Comparison of ENCODE assay signal across 16 cellular contexts in the genomic region with DNA sequence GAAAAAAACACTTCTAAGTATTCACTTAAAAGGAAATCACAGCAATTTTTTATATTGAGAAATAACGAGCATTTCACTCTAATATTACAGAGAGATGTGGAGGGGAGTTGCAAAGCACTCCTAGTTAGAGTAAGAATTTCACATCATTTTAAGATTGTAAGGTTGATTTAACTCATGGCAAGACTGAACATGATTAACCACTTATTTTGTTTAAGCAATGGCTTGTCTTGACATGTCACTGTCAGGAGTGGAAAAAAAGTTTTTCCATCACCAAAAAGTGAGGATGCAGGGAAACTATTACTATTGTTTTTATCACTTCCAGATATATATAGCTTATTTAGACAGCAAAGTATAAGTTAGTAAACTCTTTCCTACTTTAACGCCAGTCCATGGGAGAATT. TPM values are rescaled to one million over a fixed set of nuclear protein-coding genes. Genes with fewer than 3 reads are reported as not detected.
DNase-seq lines count a peak whose midpoint lies in the region; ATAC-seq, FAIRE-seq and TF ChIP-seq lines count a peak whose summit lies in the region.
"Had no signal": no experiment of that assay in that cellular context is flagged by ENCODE, and none has a peak within 500 bp of the region (broad histone marks: within the 10 kb centered on the region; RNA-seq: fewer than 3 reads in every experiment).

No MANE protein-coding gene starts in this region.

- CTCF ChIA-PET in A549 (lab: Yijun Ruan, JAX): interaction anchor here (0.5 to 5.2 kb wide), 3 partner anchors 76 to 531 kb away, joined by 3 to 44 read pairs (median 3); partner anchors contain the start of gene GNAI1
- CTCF ChIA-PET in PC-9 (lab: Charles Lee): no interaction called here

- no peak overlapping the region for H3K27ac ChIP-seq in A549
- 0 out of 2 replicates have a peak overlapping the region, but pooled peaks have one; percentile 13 for H3K27ac ChIP-seq in PC-9
- no peak overlapping the region for H3K27ac ChIP-seq in foreskin keratinocyte
- no peak overlapping the region for H3K27ac ChIP-seq in ovary
- H3K27ac ChIP-seq: BLaER1, SK-N-MC had no signal

- H3K27me3 ChIP-seq in PC-9 (ENCODE audit: insufficient read depth, low read depth) (no peaks in the 10 kb centered on the region), foreskin keratinocyte (no peaks in the 10 kb centered on the region), ovary (no peaks in the 10 kb centered on the region)
- H3K27me3 ChIP-seq: BLaER1 had no signal

- no peak overlapping the region for H2AFZ ChIP-seq in PC-9

- no peak for DNase-seq in A549 (ENCODE audit: low read depth in 1 of 2, low spot score in 1 of 2)
- DNase-seq in DMS79 treated with DMSO at 0.1 percent for 48 hours (lab: John Stamatoyannopoulos, UW): peak; percentile 73
- DNase-seq in PC-9: no peak
- peak; percentile 28 to 65 for DNase-seq in foreskin keratinocyte
- no peak for DNase-seq in ovary
- DNase-seq: CD4-positive, alpha-beta memory T cell; NCI-H187; NCI-H2107; NCI-H526 treated with DMSO at 0.1 percent for 48 hours; SHP77 had no signal

- H3K9me3 ChIP-seq in A549 (no peaks in the 10 kb centered on the region), PC-9 (ENCODE audit: insufficient read depth, low read depth) (no peaks in the 10 kb centered on the region), ovary (no peaks in the 10 kb centered on the region)
- H3K9me3 ChIP-seq: BLaER1 had no signal

- no TSS peak for BruUV-seq in PC-9 (replicated peaks; lab: Mats Ljungman, UMichigan)

- H3K36me3 ChIP-seq in PC-9 (ENCODE audit: low read depth) (no peaks in the 10 kb centered on the region), ovary (no peaks in the 10 kb centered on the region)
- H3K36me3 ChIP-seq: BLaER1 had no signal

- TF ChIP-seq RAD21 in A549 (conservative IDR thresholded peaks at IDR 0.05 in 1 of 2, IDR thresholded peaks at IDR 0.05 in 1 of 2): no peak

- H3K4me2 ChIP-seq in A549 (peak overlapping the region; percentile 4; the same call in 1 of the 3 replicates), PC-9 (no peak overlapping the region)
- H3K4me2 ChIP-seq: BLaER1 had no signal

- H3K4me3 ChIP-seq in A549: no peak overlapping the region
- H3K4me3 ChIP-seq in PC-9: no peak overlapping the region
- H3K4me3 ChIP-seq in ovary: no peak overlapping the region
- H3K4me3 ChIP-seq: BLaER1, K562, SK-N-MC had no signal

- intact Hi-C loops in PC-9 (cut with micrococcal nuclease; ENCODE audit: unreplicated experiment): no loop called here
- intact Hi-C loops in ovary (cut with DNase I): loop anchor here in 1 of 4 donors (10.0 kb wide), 1 partner anchor 241 kb away; no protein-coding TSS in a partner anchor

- POLR2A ChIA-PET in A549 (lab: Yijun Ruan, JAX) (no interaction called here), PC-9 (lab: Charles Lee; ENCODE audit: unreplicated experiment) (no interaction called here)

- 83% methylated on average over 2 of the region's 2 CpGs for WGBS in A549 (ENCODE audit: missing lambda C conversion rate)
- 63 to 73% (median 72%) methylated on average over 2 of the region's 2 CpGs for WGBS in ovary, 3 donors

- H3F3A ChIP-seq in PC-9 (ENCODE audit: insufficient read depth, low read depth): no peaks in the 10 kb centered on the region

- TF ChIP-seq EP300 in A549 (IDR thresholded peaks at IDR 0.05) (no peak), ovary (IDR thresholded peaks at IDR 0.05) (no peak)

- no peak for TF ChIP-seq POLR2A in A549 (IDR thresholded peaks at IDR 0.05; ENCODE audit: low read length)
- TF ChIP-seq POLR2A in ovary (IDR thresholded peaks at IDR 0.05): no peak

- H3K4me1 ChIP-seq in A549 (peaks cover 16% of the 10 kb centered on the region), PC-9 (replicated peaks; ENCODE audit: insufficient read depth) (peaks cover 16% of the 10 kb centered on the region), foreskin keratinocyte (peaks cover 5% of the 10 kb centered on the region), ovary (ENCODE audit: insufficient read depth) (no peaks in the 10 kb centered on the region)
- H3K4me1 ChIP-seq: BLaER1 had no signal

- ATAC-seq in A549 (no peak), foreskin keratinocyte (no peak), HG03520 (IDR thresholded peaks at IDR 0.05; ENCODE audit: unreplicated experiment) (no peak), GM21360 (IDR thresholded peaks at IDR 0.05; ENCODE audit: unreplicated experiment) (no peak)
- ATAC-seq: K562 had no signal

- FAIRE-seq in A549 (lab: Jason Lieb, UNC): no peak
- FAIRE-seq: GM12892, K562 had no signal

- H3K9me2 ChIP-seq in PC-9 (ENCODE audit: insufficient read depth): no peaks in the 10 kb centered on the region

- no peak for TF ChIP-seq CTCF in A549 (IDR thresholded peaks at IDR 0.05)
- no peak for TF ChIP-seq CTCF in PC-9 (conservative IDR thresholded peaks at IDR 0.05)
- no peak for TF ChIP-seq CTCF in foreskin keratinocyte (conservative IDR thresholded peaks at IDR 0.05)
- no peak for TF ChIP-seq CTCF in ovary (IDR thresholded peaks at IDR 0.05)

- H4K20me1 ChIP-seq in PC-9 (ENCODE audit: insufficient read depth): no peaks in the 10 kb centered on the region
- H4K20me1 ChIP-seq: BLaER1 had no signal

- H3K79me2 ChIP-seq in PC-9 (ENCODE audit: low read depth): no peaks in the 10 kb centered on the region

TF ChIP-seq in A549, 52 proteins besides CTCF, POLR2A, EP300 and RAD21:
- TF ChIP-seq NPAS2 (CRISPR knock-in tag; IDR thresholded peaks at IDR 0.05; ENCODE audit: borderline replicate concordance): no peak
- TF ChIP-seq PHF8 (IDR thresholded peaks at IDR 0.05; ENCODE audit: borderline replicate concordance, low read depth): no peak
- TF ChIP-seq HMGXB4 (CRISPR knock-in tag; IDR thresholded peaks at IDR 0.05; ENCODE audit: borderline replicate concordance): no peak
- no peak for TF ChIP-seq NFE2L2 (conservative IDR thresholded peaks at IDR 0.05; ENCODE audit: low read length)
- no peak for TF ChIP-seq NR3C1 (IDR thresholded peaks at IDR 0.05)
- no peak for TF ChIP-seq ZSCAN20 (CRISPR knock-in tag; IDR thresholded peaks at IDR 0.05)
- TF ChIP-seq ZC3H11A (IDR thresholded peaks at IDR 0.05): no peak
- TF ChIP-seq HES2 (IDR thresholded peaks at IDR 0.05): no peak
- no peak for TF ChIP-seq ESRRA (IDR thresholded peaks at IDR 0.05; ENCODE audit: borderline replicate concordance, low read length)
- no peak for TF ChIP-seq KDM5A (IDR thresholded peaks at IDR 0.05)
- no peak for TF ChIP-seq ZFP36 (IDR thresholded peaks at IDR 0.05; ENCODE audit: borderline replicate concordance, partially characterized antibody)

RNA-seq across cellular contexts. Expression of gene CD36, which starts 27.1 kb away (rescaled TPM):
- 0.37 and 0.60 TPM in 2 replicates for polyA plus RNA-seq in A549 (2011; rRNA removed)
- polyA plus RNA-seq in A549 (2012; cell fraction: cytosol; rRNA removed): 0.03 and 0.06 TPM in 2 replicates
- polyA plus RNA-seq in A549 (2012; cell fraction: nucleus; rRNA removed): 0.02 TPM in 1 of 2 replicates, not detected in the other
- polyA plus RNA-seq in A549 (2017; fragmentation: RNase III; extraction: RNeasy Plus Mini Kit Qiagen cat#74134 plus additional on column Dnase treatment): 0.11 to 0.13 TPM (median 0.12 TPM) in 3 replicates
- 0.04 TPM in 1 of 2 replicates, not detected in the other for polyA minus RNA-seq in A549 (2011; rRNA and poly(A)+ RNA removed)
- 0.28 and 1.3 TPM in 2 replicates for total RNA-seq in PC-9 (2021)
- total RNA-seq in foreskin keratinocyte: 0.20 TPM in 1 of 2 replicates, not detected in the other
- polyA plus RNA-seq in foreskin keratinocyte: 0.02 TPM in 1 of 2 replicates, not detected in the other
- total RNA-seq in ovary: 10 to 100 TPM in 3 of 7 donors, 1 to 10 TPM in 4; 3.1 to 16.1 (median 8.9) TPM
- 10 to 100 TPM in 1 of 2 donors, 1 to 10 TPM in 1; 9.1 to 55.4 TPM for polyA plus RNA-seq in ovary

Comparison
In these comparisons a context has a peak if more than half of its experiments do, and no peak if none do; other contexts are left out.
1. DNase-seq: peak in DMS79 treated with DMSO at 0.1 percent for 48 hours (single experiment) and foreskin keratinocyte (2 of 2); none in A549 (0 of 2), PC-9 (0 of 2) and ovary (0 of 5).